Comparison of ENCODE assay signal across 1 cellular context in genomic region chr16:30445149-30445407, GRCh38.
TF ChIP-seq lines count a peak whose summit lies in the region.

No MANE protein-coding gene starts in this region.

TF ChIP-seq in endothelial cell of umbilical vein, 7 proteins besides CTCF, POLR2A, EP300 and RAD21:
- TF ChIP-seq FOS (IDR thresholded peaks at IDR 0.05; ENCODE audit: borderline replicate concordance, insufficient read depth, low read length): no peak
- TF ChIP-seq JUN (IDR thresholded peaks at IDR 0.05; ENCODE audit: borderline replicate concordance, insufficient read depth, insufficient read length, low read depth): no peak
- no peak for TF ChIP-seq EZH2 (IDR thresholded peaks at IDR 0.05; ENCODE audit: borderline replicate concordance, low read depth, low read length, severe bottlenecking)
- no peak for TF ChIP-seq GATA2 (IDR thresholded peaks at IDR 0.05; ENCODE audit: insufficient read depth, insufficient read length, low read depth, low read length)
- TF ChIP-seq MAX (IDR thresholded peaks at IDR 0.05; ENCODE audit: insufficient read depth, insufficient read length): no peak
- TF ChIP-seq MYC (IDR thresholded peaks at IDR 0.05; ENCODE audit: low read depth, low read length): no peak
